ENCODE assay signal across 10 cellular contexts in the genomic region with DNA sequence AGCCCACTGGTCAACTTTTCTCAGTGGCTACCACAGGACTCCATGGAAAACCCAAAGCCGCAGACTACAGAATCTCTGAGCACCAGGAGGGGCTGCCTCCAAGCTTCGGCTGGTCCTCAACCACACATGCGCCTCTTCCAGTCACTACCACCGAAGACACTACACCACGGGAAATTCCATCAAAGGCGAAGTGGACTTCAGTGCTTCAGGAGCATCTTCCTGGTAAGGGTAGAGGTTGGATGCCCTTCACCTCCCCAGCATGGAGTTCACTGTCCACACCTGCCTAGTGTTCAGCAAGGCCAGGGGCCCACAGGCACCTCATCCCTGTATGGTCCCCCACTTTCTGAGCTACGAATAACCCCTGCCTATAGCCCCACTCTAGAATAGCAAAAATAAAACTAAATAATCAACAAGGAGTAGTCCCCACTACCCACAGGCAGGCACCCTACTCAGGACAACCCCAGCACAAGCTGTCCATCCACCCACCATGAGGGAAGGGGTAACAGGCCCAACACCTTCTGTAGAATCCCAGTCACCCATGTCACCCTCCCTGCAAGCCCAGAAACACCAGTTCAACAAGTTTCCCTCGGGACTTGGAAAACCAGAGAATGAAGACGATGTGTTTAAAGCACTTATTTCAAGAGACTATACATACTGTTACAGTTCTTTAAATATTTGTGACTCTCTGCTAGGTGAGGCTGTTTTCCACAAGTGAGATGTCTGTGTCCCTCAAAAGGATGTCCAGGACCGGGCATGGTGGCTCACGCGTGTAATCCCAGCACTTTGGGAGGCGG. TPM values are rescaled to one million over a fixed set of nuclear protein-coding genes. Genes with fewer than 3 reads are reported as not detected.
DNase-seq lines count a peak whose midpoint lies in the region; ATAC-seq and TF ChIP-seq lines count a peak whose summit lies in the region.
"Had no signal": no experiment of that assay in that cellular context is flagged by ENCODE, and none has a peak within 500 bp of the region (broad histone marks: within the 10 kb centered on the region; RNA-seq: fewer than 3 reads in every experiment).

No MANE protein-coding gene starts in this region.

- peak overlapping the region; percentile 98; the same call in 1 of the 2 replicates for H3K9ac ChIP-seq in PC-3 (ENCODE audit: low read length)
- no peak overlapping the region for H3K9ac ChIP-seq in endodermal cell (ENCODE audit: extremely low read depth, low read length, poor library complexity, severe bottlenecking)

- H3K27ac ChIP-seq in PC-3 (ENCODE audit: low read length) (no peak overlapping the region), endodermal cell (ENCODE audit: low read depth, low read length) (no peak overlapping the region), gastrocnemius medialis (peak overlapping the region; percentile 91 to 100 (median 98))

- H3K27me3 ChIP-seq in PC-3 (ENCODE audit: low read length) (no peaks in the 10 kb centered on the region), endodermal cell (ENCODE audit: control insufficient read depth, insufficient read depth, low read length, poor library complexity, severe bottlenecking) (no peaks in the 10 kb centered on the region), gastrocnemius medialis (no peaks in the 10 kb centered on the region)

- H4K20me1 ChIP-seq in PC-3 (ENCODE audit: low read length): peaks cover 45% of the 10 kb centered on the region

- ATAC-seq in PC-3: no peak
- no peak for ATAC-seq in gastrocnemius medialis

- no peak overlapping the region for H2AFZ ChIP-seq in PC-3 (ENCODE audit: low read length)

- TF ChIP-seq POLR2A in gastrocnemius medialis (IDR thresholded peaks at IDR 0.05): no peak

- no peaks in the 10 kb centered on the region for H3K9me3 Mint-ChIP-seq in T-helper 2 cell treated with Interferon-gamma antibody and Interleukin-4, amounts not matched to agents 5 μg/mL and 100 μg/mL, for 36 hours
- H3K9me3 Mint-ChIP-seq in endodermal cell: no peaks in the 10 kb centered on the region

- H3K4me1 ChIP-seq in PC-3 (ENCODE audit: insufficient read depth, low read length) (peaks cover 26% of the 10 kb centered on the region), endodermal cell (ENCODE audit: control insufficient read depth, insufficient read depth, low read length) (peaks cover 4% of the 10 kb centered on the region), gastrocnemius medialis (peaks cover 71 to 77% of the 10 kb centered on the region in 2 donors)

- H3K4me2 ChIP-seq in PC-3 (ENCODE audit: low read length): peak overlapping the region; percentile 90

- intact Hi-C loops in PC-3 (cut with micrococcal nuclease) (no loop called here), gastrocnemius medialis (cut with DNase I; ENCODE audit: low total_unique reads) (loop anchor here (5.0 to 10.0 kb wide), 3 partner anchors 225 to 1627 kb away; partner anchors contain the start of gene PPP2CA)

- WGBS in endodermal cell (ENCODE audit: insufficient coverage in 1 of 2, insufficient read length in 1 of 2), 2 experiments: 95 to 96% methylated on average over 10 to 13 of the region's 13 CpGs

- in situ Hi-C loops in gastrocnemius medialis (cut with MboI; ENCODE audit: low sequenced_read_pairs in 4 of 4): no loop called here

- POLR2A ChIA-PET in PC-3 (lab: Charles Lee; ENCODE audit: unreplicated experiment): no interaction called here

- no peak for TF ChIP-seq CTCF in PC-3 (conservative IDR thresholded peaks at IDR 0.05; ENCODE audit: low read depth, low read length)
- TF ChIP-seq CTCF in endodermal cell (conservative IDR thresholded peaks at IDR 0.05): no peak
- no peak for TF ChIP-seq CTCF in gastrocnemius medialis (IDR thresholded peaks at IDR 0.05 in 4 of 5, conservative IDR thresholded peaks at IDR 0.05 in 1 of 5)

- no peaks in the 10 kb centered on the region for H3F3A ChIP-seq in PC-3 (ENCODE audit: low read length, unreplicated experiment)

- H3K4me3 ChIP-seq in PC-3 (ENCODE audit: low read length) (peak overlapping the region; percentile 84), endodermal cell (ENCODE audit: low read length) (peak overlapping the region; percentile 99), gastrocnemius medialis (peak overlapping the region; percentile 72 to 96 (median 84))

- CTCF ChIA-PET in PC-3 (lab: Charles Lee): no interaction called here

- peak overlapping the region; percentile 84 for H3K4me3 Mint-ChIP-seq in T-helper 2 cell treated with Interferon-gamma antibody and Interleukin-4, amounts not matched to agents 5 μg/mL and 100 μg/mL, for 36 hours
- peak overlapping the region; percentile 85 for H3K4me3 Mint-ChIP-seq in endodermal cell

- H3K36me3 ChIP-seq in PC-3 (ENCODE audit: low read depth, low read length): peaks cover 14% of the 10 kb centered on the region; the same call in 1 of the 2 replicates
- peaks cover 20% of the 10 kb centered on the region for H3K36me3 ChIP-seq in endodermal cell (ENCODE audit: control insufficient read depth, insufficient read depth, low read length)
- no peaks in the 10 kb centered on the region for H3K36me3 ChIP-seq in gastrocnemius medialis

- DNase-seq in T-helper 2 cell treated with Interferon-gamma antibody and Interleukin-4, amounts not matched to agents 5 μg/mL and 100 μg/mL, for 36 hours (ENCODE audit: low spot score): no peak
- DNase-seq in T-helper 2 cell (no peak), PC-3 (peak; percentile 36), endodermal cell (no peak), gastrocnemius medialis (no peak), CD1c-positive myeloid dendritic cell (ENCODE audit: extremely low spot score) (no peak), SHP77 treated with DMSO at 0.1 percent for 48 hours (lab: John Stamatoyannopoulos, UW) (no peak)
- DNase-seq in stimulated activated CD4-positive, alpha-beta T cell treated with anti-CD3 and anti-CD28 coated beads, Interleukin-2, amount 100 ng/mL, for 48 hours: no peak
- DNase-seq: cerebellar nuclear complex, NCI-H146 had no signal

- H3K36me3 Mint-ChIP-seq in T-helper 2 cell treated with Interferon-gamma antibody and Interleukin-4, amounts not matched to agents 5 μg/mL and 100 μg/mL, for 36 hours (ENCODE audit: low read depth): peaks cover 33% of the 10 kb centered on the region
- peaks cover 14% of the 10 kb centered on the region for H3K36me3 Mint-ChIP-seq in endodermal cell (ENCODE audit: low read depth)

- H3K27me3 Mint-ChIP-seq in T-helper 2 cell treated with Interferon-gamma antibody and Interleukin-4, amounts not matched to agents 5 μg/mL and 100 μg/mL, for 36 hours (ENCODE audit: low read depth): no peaks in the 10 kb centered on the region
- H3K27me3 Mint-ChIP-seq in endodermal cell (ENCODE audit: insufficient read depth): no peaks in the 10 kb centered on the region

- H3K9me3 ChIP-seq in PC-3 (ENCODE audit: low read length): no peaks in the 10 kb centered on the region
- no peaks in the 10 kb centered on the region for H3K9me3 ChIP-seq in endodermal cell (ENCODE audit: control insufficient read depth, low read length)
- H3K9me3 ChIP-seq in gastrocnemius medialis: no peaks in the 10 kb centered on the region

- no peaks in the 10 kb centered on the region for H3K9me2 ChIP-seq in PC-3 (replicated peaks; ENCODE audit: low read length)

- H3K4me1 Mint-ChIP-seq in T-helper 2 cell treated with Interferon-gamma antibody and Interleukin-4, amounts not matched to agents 5 μg/mL and 100 μg/mL, for 36 hours (ENCODE audit: low read depth): peaks cover 42% of the 10 kb centered on the region
- H3K4me1 Mint-ChIP-seq in endodermal cell: peaks cover 23% of the 10 kb centered on the region

- BruUV-seq in PC-3 (replicated peaks; lab: Mats Ljungman, UMichigan): no TSS peak

- peak overlapping the region; percentile 22 for H3K27ac Mint-ChIP-seq in T-helper 2 cell treated with Interferon-gamma antibody and Interleukin-4, amounts not matched to agents 5 μg/mL and 100 μg/mL, for 36 hours
- H3K27ac Mint-ChIP-seq in endodermal cell: peak overlapping the region; percentile 63

- peaks cover 86% of the 10 kb centered on the region for H3K79me2 ChIP-seq in PC-3 (ENCODE audit: low read length)

RNA-seq across cellular contexts. Expression of gene VDAC1, which starts 2.6 kb away (rescaled TPM):
- 193 and 220 TPM in 2 replicates for total RNA-seq in PC-3 (2014; rRNA removed)
- 100 to 1,000 TPM; 202 to 226 TPM for total RNA-seq in endodermal cell
- polyA plus RNA-seq in endodermal cell (2013, experiment 1 of 2): 205 TPM
- polyA plus RNA-seq in endodermal cell (2013, experiment 2 of 2): 193 TPM
- total RNA-seq in gastrocnemius medialis: 100 to 1,000 TPM; 412 to 611 (median 495) TPM

RNA-seq across cellular contexts. Expression of gene C5orf15, which starts 33.7 kb away (rescaled TPM):
- total RNA-seq in PC-3 (2014; rRNA removed) (22.7 and 45.2 TPM in 2 replicates), endodermal cell (10 to 100 TPM; 37.6 to 37.7 TPM), gastrocnemius medialis (10 to 100 TPM; 18.7 to 30.3 (median 24.4) TPM)
- 64.4 TPM for polyA plus RNA-seq in endodermal cell (2013, experiment 1 of 2)
- 60.7 TPM for polyA plus RNA-seq in endodermal cell (2013, experiment 2 of 2)

Comparison
In these comparisons a context has a peak if more than half of its experiments do, and no peak if none do; other contexts are left out.
1. H3K27ac ChIP-seq: peak in gastrocnemius medialis (4 of 4); none in PC-3 (single experiment) and endodermal cell (single experiment).
2. Peak in every context shown above with its lines, with median percentiles within 50 percentile points of each other: H3K4me3 ChIP-seq.